In genomic region chr4:7464259-7464655, GRCh38 we compare ENCODE assay signal across 2 cellular contexts.
A peak's percentile ranks its signal among the peaks of the same experiment; 100 is the strongest.
TF ChIP-seq lines count a peak whose summit lies in the region.

No MANE protein-coding gene starts in this region.

TF ChIP-seq in SK-N-SH treated with all-trans-retinoic acid at 6 μM for 48 hours, 23 proteins besides CTCF, POLR2A, EP300 and RAD21 (continued from another document):
- TF ChIP-seq PATZ1 (CRISPR knock-in tag; IDR thresholded peaks at IDR 0.05; ENCODE audit: borderline replicate concordance) (no peak), ZFP3 (CRISPR knock-in tag; IDR thresholded peaks at IDR 0.05) (peak; percentile 79; the same call in 1 of the 2 replicates), BACH2 (CRISPR knock-in tag; IDR thresholded peaks at IDR 0.05; ENCODE audit: borderline replicate concordance) (no peak)

TF ChIP-seq in SK-N-SH, 30 proteins besides CTCF, POLR2A, EP300 and RAD21 (continued from another document):
- TF ChIP-seq, protein P1, sequence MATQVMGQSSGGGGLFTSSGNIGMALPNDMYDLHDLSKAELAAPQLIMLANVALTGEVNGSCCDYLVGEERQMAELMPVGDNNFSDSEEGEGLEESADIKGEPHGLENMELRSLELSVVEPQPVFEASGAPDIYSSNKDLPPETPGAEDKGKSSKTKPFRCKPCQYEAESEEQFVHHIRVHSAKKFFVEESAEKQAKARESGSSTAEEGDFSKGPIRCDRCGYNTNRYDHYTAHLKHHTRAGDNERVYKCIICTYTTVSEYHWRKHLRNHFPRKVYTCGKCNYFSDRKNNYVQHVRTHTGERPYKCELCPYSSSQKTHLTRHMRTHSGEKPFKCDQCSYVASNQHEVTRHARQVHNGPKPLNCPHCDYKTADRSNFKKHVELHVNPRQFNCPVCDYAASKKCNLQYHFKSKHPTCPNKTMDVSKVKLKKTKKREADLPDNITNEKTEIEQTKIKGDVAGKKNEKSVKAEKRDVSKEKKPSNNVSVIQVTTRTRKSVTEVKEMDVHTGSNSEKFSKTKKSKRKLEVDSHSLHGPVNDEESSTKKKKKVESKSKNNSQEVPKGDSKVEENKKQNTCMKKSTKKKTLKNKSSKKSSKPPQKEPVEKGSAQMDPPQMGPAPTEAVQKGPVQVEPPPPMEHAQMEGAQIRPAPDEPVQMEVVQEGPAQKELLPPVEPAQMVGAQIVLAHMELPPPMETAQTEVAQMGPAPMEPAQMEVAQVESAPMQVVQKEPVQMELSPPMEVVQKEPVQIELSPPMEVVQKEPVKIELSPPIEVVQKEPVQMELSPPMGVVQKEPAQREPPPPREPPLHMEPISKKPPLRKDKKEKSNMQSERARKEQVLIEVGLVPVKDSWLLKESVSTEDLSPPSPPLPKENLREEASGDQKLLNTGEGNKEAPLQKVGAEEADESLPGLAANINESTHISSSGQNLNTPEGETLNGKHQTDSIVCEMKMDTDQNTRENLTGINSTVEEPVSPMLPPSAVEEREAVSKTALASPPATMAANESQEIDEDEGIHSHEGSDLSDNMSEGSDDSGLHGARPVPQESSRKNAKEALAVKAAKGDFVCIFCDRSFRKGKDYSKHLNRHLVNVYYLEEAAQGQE (IDR thresholded peaks at IDR 0.05; ENCODE audit: low read depth, low read length), result no peak
- TF ChIP-seq POLR2AphosphoS5 (IDR thresholded peaks at IDR 0.05; ENCODE audit: low read depth, low read length), result no peak
- TF ChIP-seq RXRA (IDR thresholded peaks at IDR 0.05; ENCODE audit: borderline replicate concordance, low read depth), result no peak
- no peak for TF ChIP-seq CHD2 (IDR thresholded peaks at IDR 0.05; ENCODE audit: low read length, partially characterized antibody)
- TF ChIP-seq, protein P2, sequence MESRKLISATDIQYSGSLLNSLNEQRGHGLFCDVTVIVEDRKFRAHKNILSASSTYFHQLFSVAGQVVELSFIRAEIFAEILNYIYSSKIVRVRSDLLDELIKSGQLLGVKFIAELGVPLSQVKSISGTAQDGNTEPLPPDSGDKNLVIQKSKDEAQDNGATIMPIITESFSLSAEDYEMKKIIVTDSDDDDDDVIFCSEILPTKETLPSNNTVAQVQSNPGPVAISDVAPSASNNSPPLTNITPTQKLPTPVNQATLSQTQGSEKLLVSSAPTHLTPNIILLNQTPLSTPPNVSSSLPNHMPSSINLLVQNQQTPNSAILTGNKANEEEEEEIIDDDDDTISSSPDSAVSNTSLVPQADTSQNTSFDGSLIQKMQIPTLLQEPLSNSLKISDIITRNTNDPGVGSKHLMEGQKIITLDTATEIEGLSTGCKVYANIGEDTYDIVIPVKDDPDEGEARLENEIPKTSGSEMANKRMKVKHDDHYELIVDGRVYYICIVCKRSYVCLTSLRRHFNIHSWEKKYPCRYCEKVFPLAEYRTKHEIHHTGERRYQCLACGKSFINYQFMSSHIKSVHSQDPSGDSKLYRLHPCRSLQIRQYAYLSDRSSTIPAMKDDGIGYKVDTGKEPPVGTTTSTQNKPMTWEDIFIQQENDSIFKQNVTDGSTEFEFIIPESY (IDR thresholded peaks at IDR 0.05; ENCODE audit: borderline replicate concordance, low read depth), result no peak
- no peak for TF ChIP-seq EZH2phosphoT487 (IDR thresholded peaks at IDR 0.05; ENCODE audit: borderline replicate concordance, low read depth)
- TF ChIP-seq FOXJ3 (CRISPR knock-in tag; IDR thresholded peaks at IDR 0.05), result no peak
- TF ChIP-seq NFIC (IDR thresholded peaks at IDR 0.05; ENCODE audit: borderline replicate concordance), result no peak
- no peak for TF ChIP-seq SIN3A (IDR thresholded peaks at IDR 0.05; ENCODE audit: borderline replicate concordance, low read depth, low read length)
- no peak for TF ChIP-seq IRF3 (IDR thresholded peaks at IDR 0.05; ENCODE audit: low read depth, low read length)
- no peak for TF ChIP-seq FOSL2 (IDR thresholded peaks at IDR 0.05; ENCODE audit: borderline replicate concordance, low read depth)
